In genomic region chr19:40543029-40543597, GRCh38 we compare ENCODE assay signal across 26 cellular contexts.
"Had no signal": no experiment of that assay in that cellular context is flagged by ENCODE, and none has a peak within 500 bp of the region (broad histone marks: within the 10 kb centered on the region; RNA-seq: fewer than 3 reads in every experiment).

No MANE protein-coding gene starts in this region.

- H3K27ac Mint-ChIP-seq: effector memory CD8-positive, alpha-beta T cell; mesothelial cell of epicardium; natural killer cell treated with Interleukin-12 subunit alpha and Interleukin-12 subunit beta and Interleukin-15 and Interleukin-18, amount 100 ng/mL, for 72 hours; progenitor cell of endocrine pancreas; stimulated activated naive B cell treated with anti-CD40 and anti-IgM and Interleukin-4, amounts not matched to agents 10 μg/mL and 1 μg/mL and 100 μg/mL, for 72 hours; stimulated activated naive CD8-positive, alpha-beta T cell treated with anti-CD3 and anti-CD28 coated beads, Interleukin-15, Interleukin-2, amounts not matched to agents 100 ng/mL and 50 ng/mL, for 24 hours had no signal

- H3K27me3 ChIP-seq: gastrocnemius medialis, hepatocyte, right lobe of liver, upper lobe of right lung, uterus had no signal

- H3K9ac ChIP-seq: parathyroid adenoma had no signal

- H3K4me3 ChIP-seq: gastrocnemius medialis, heart left ventricle, hepatocyte, left lung, mucosa of descending colon, right lobe of liver, transverse colon, upper lobe of right lung, uterus had no signal

- H3K79me2 ChIP-seq: hepatocyte, parathyroid adenoma had no signal

- FAIRE-seq: endometrium, islet of Langerhans, small intestine had no signal

- H3K36me3 ChIP-seq: gastrocnemius medialis, heart left ventricle, left lung, neutrophil, right lobe of liver, transverse colon, upper lobe of right lung, uterus had no signal

- DNase-seq: cortex of kidney; effector memory CD8-positive, alpha-beta T cell; foreskin fibroblast; gastrocnemius medialis; naive B cell; right lobe of liver; small intestine; stimulated activated CD4-positive, alpha-beta T cell treated with anti-CD3 and anti-CD28 coated beads, Interleukin-15, amount 100 ng/mL, for 24 hours; stimulated activated CD4-positive, alpha-beta T cell treated with anti-CD3 and anti-CD28 coated beads, Interleukin-2, amount 100 ng/mL, for 48 hours; stimulated activated naive B cell treated with anti-CD40 and anti-IgM and Interleukin-4, amounts not matched to agents 10 μg/mL and 1 μg/mL and 100 μg/mL, for 72 hours had no signal

- H3K9me3 ChIP-seq: gastrocnemius medialis, mucosa of descending colon, neutrophil, right lobe of liver, transverse colon, upper lobe of right lung, uterus had no signal

- H3K4me1 Mint-ChIP-seq: neural crest cell had no signal

- H3K4me3 Mint-ChIP-seq: effector memory CD8-positive, alpha-beta T cell; mesothelial cell of epicardium; naive B cell; natural killer cell treated with Interleukin-12 subunit alpha and Interleukin-12 subunit beta and Interleukin-15 and Interleukin-18, amount 100 ng/mL, for 72 hours; neural crest cell; stimulated activated naive B cell treated with anti-CD40 and anti-IgM and Interleukin-4, amounts not matched to agents 10 μg/mL and 1 μg/mL and 100 μg/mL, for 72 hours; stimulated activated naive CD8-positive, alpha-beta T cell treated with anti-CD3 and anti-CD28 coated beads, Interleukin-15, Interleukin-2, amounts not matched to agents 100 ng/mL and 50 ng/mL, for 24 hours had no signal

- H2AFZ ChIP-seq: hepatocyte, parathyroid adenoma had no signal

- ATAC-seq: effector memory CD8-positive, alpha-beta T cell; natural killer cell treated with Interleukin-12 subunit alpha and Interleukin-12 subunit beta and Interleukin-15 and Interleukin-18, amount 100 ng/mL, for 72 hours; right lobe of liver; stimulated activated naive B cell treated with anti-CD40 and anti-IgM and Interleukin-4, amounts not matched to agents 10 μg/mL and 1 μg/mL and 100 μg/mL, for 72 hours had no signal

- H3K4me2 ChIP-seq: hepatocyte had no signal

- H3K36me3 Mint-ChIP-seq: mesothelial cell of epicardium; naive B cell; natural killer cell treated with Interleukin-12 subunit alpha and Interleukin-12 subunit beta and Interleukin-15 and Interleukin-18, amount 100 ng/mL, for 72 hours; stimulated activated naive B cell treated with anti-CD40 and anti-IgM and Interleukin-4, amounts not matched to agents 10 μg/mL and 1 μg/mL and 100 μg/mL, for 72 hours had no signal

- H3K9me3 Mint-ChIP-seq: effector memory CD8-positive, alpha-beta T cell; mesothelial cell of epicardium; natural killer cell treated with Interleukin-12 subunit alpha and Interleukin-12 subunit beta and Interleukin-15 and Interleukin-18, amount 100 ng/mL, for 72 hours; neural crest cell; stimulated activated naive B cell treated with anti-CD40 and anti-IgM and Interleukin-4, amounts not matched to agents 10 μg/mL and 1 μg/mL and 100 μg/mL, for 72 hours; stimulated activated naive CD8-positive, alpha-beta T cell treated with anti-CD3 and anti-CD28 coated beads, Interleukin-15, Interleukin-2, amounts not matched to agents 100 ng/mL and 50 ng/mL, for 24 hours had no signal

- H3K4me1 ChIP-seq: left lung, parathyroid adenoma, right lobe of liver, upper lobe of right lung, uterus had no signal

- H3K27ac ChIP-seq: gastrocnemius medialis, heart left ventricle, hepatocyte, left lung, neutrophil, parathyroid adenoma, right lobe of liver, upper lobe of right lung had no signal
